In the genomic region with DNA sequence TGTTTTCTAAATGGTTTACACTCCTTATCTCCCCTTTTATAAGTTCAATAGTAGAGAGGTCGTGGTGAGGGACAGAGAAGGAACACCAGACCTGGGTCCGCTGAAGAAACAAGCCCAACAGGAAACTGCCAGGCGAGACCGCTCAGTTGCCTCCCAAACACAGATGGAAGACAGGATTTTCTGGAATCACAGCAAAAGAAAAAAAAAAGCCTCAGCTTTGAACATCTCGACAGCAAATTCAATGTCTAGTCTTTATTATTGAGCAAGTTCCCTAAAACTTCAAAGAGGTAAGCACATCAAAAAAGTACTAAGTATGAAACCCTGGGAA, we compare ENCODE assay signal across 16 cellular contexts. TPM values are rescaled to one million over a fixed set of nuclear protein-coding genes. Genes with fewer than 3 reads are reported as not detected.
A peak's percentile ranks its signal among the peaks of the same experiment; 100 is the strongest.
DNase-seq lines count a peak whose midpoint lies in the region; ATAC-seq, FAIRE-seq and TF ChIP-seq lines count a peak whose summit lies in the region.
"Had no signal": no experiment of that assay in that cellular context is flagged by ENCODE, and none has a peak within 500 bp of the region (broad histone marks: within the 10 kb centered on the region; RNA-seq: fewer than 3 reads in every experiment).

No MANE protein-coding gene starts in this region.

- no peaks in the 10 kb centered on the region for H3K79me2 ChIP-seq in H1 (ENCODE audit: control insufficient read depth in 1 of 2, insufficient read depth in 2 of 2, low read length in 2 of 2)

- no peak overlapping the region for H3K56ac ChIP-seq in IMR-90 (ENCODE audit: extremely low read depth, insufficient read depth, low read length)
- H3K56ac ChIP-seq in H1 (replicated peaks; ENCODE audit: insufficient read length, low read depth, low read length) = no peak overlapping the region

- H3K9me3 Mint-ChIP-seq in CD14-positive monocyte = no peaks in the 10 kb centered on the region

- WGBS in IMR-90 (ENCODE audit: extremely low coverage in 2 of 2, insufficient read length in 1 of 2), 2 experiments = no CpG with 5 or more reads among the region's 5 CpGs
- WGBS in H1 (ENCODE audit: extremely low coverage in 1 of 2, insufficient coverage in 1 of 2, insufficient read length in 1 of 2, insufficient replicate concordance in 2 of 2, low coverage in 1 of 2, low lambda C conversion rate in 2 of 2, missing lambda C conversion rate in 1 of 2), 2 experiments = 49% methylated on average over 5 of the region's 5 CpGs; no CpG with 5 or more reads in 1 of the 2 experiments

- POLR2A ChIA-PET in IMR-90 (lab: Charles Lee; ENCODE audit: unreplicated experiment) (no interaction called here), H1 (lab: Charles Lee; ENCODE audit: partially characterized antibody) (no interaction called here), HEK293T (lab: Yijun Ruan, JAX) (interaction anchor here (0.5 kb wide), 1 partner anchor 11 kb away, joined by 3 read pairs; no protein-coding TSS in a partner anchor)

- no peak overlapping the region for H2BK5ac ChIP-seq in IMR-90 (ENCODE audit: low read depth, low read length, poor library complexity, severe bottlenecking)
- no peak overlapping the region for H2BK5ac ChIP-seq in H1 (ENCODE audit: low read depth, low read length)

- no peak overlapping the region for H4K5ac ChIP-seq in IMR-90 (ENCODE audit: low read depth, low read length)
- H4K5ac ChIP-seq in H1 (ENCODE audit: insufficient read length, low read depth, low read length) = no peak overlapping the region

- no peaks in the 10 kb centered on the region for H3K36me3 ChIP-seq in IMR-90 (ENCODE audit: control insufficient read depth, insufficient read depth, low read length)
- no peaks in the 10 kb centered on the region for H3K36me3 ChIP-seq in H1 (ENCODE audit: control insufficient read depth in 2 of 4, insufficient read depth in 4 of 4, low read length in 3 of 4)
- H3K36me3 ChIP-seq in neuron (ENCODE audit: insufficient read depth, low read length) = no peaks in the 10 kb centered on the region
- H3K36me3 ChIP-seq: sigmoid colon, tibial nerve had no signal

- H3K4me2 ChIP-seq in IMR-90 (ENCODE audit: low read depth, low read length) (0 out of 2 replicates have a peak overlapping the region, but pooled peaks have one; percentile 43), H1 (ENCODE audit: insufficient read depth in 1 of 2, low read depth in 2 of 2, low read length in 2 of 2) (peak overlapping the region in 1 of 2 experiments; percentile 51; a peak in 1 of 4 replicates)

- peak overlapping the region in 1 of 2 donors; percentile 35 for H3K4me3 Mint-ChIP-seq in CD14-positive monocyte
- H3K4me3 Mint-ChIP-seq: activated CD8-positive, alpha-beta memory T cell treated with anti-CD3 and anti-CD28 coated beads, Interleukin-2, amount 10 ng/mL, durations not matched to agents 7 days and 5 days had no signal

- no peak for DNase-seq in CD14-positive monocyte (ENCODE audit: low spot score)
- DNase-seq in IMR-90 = no peak
- no peak for DNase-seq in H1 (ENCODE audit: low read depth in 1 of 2, low spot score in 2 of 2)
- no peak for DNase-seq in SW480 (ENCODE audit: low spot score)
- no peak for DNase-seq in HEK293T (ENCODE audit: extremely low spot score)
- DNase-seq: DMS153, NCI-H1436 treated with DMSO at 0.1 percent for 48 hours, sigmoid colon had no signal

- dilution Hi-C loops in IMR-90 (cut with HindIII; ENCODE audit: low sequenced_read_pairs, unreplicated experiment) = no loop called here

- H2BK15ac ChIP-seq in IMR-90 (ENCODE audit: low read depth, low read length) = no peak overlapping the region
- H2BK15ac ChIP-seq in H1 (ENCODE audit: low read length) = no peak overlapping the region

- TF ChIP-seq RAD21 in IMR-90 (IDR thresholded peaks at IDR 0.05; ENCODE audit: low read length) = no peak
- no peak for TF ChIP-seq RAD21 in H1 (IDR thresholded peaks at IDR 0.05 in 1 of 2, conservative IDR thresholded peaks at IDR 0.05 in 1 of 2; ENCODE audit: low read depth in 2 of 2, low read length in 2 of 2)

- no peak overlapping the region for H2BK120ac ChIP-seq in IMR-90 (ENCODE audit: low read depth, low read length)
- H2BK120ac ChIP-seq in H1 (replicated peaks; ENCODE audit: low read depth, low read length) = no peak overlapping the region

- H3K18ac ChIP-seq in IMR-90 (ENCODE audit: low read depth, low read length) (no peak overlapping the region), H1 (ENCODE audit: extremely low read depth, low read length) (no peak overlapping the region; the same call in 1 of the 2 replicates)

- TF ChIP-seq CTCF in CD14-positive monocyte (IDR thresholded peaks at IDR 0.05) = peak; percentile 44
- TF ChIP-seq CTCF in IMR-90 (conservative IDR thresholded peaks at IDR 0.05; ENCODE audit: low read depth, low read length) = no peak
- TF ChIP-seq CTCF in H1 (IDR thresholded peaks at IDR 0.05; ENCODE audit: control extremely low read depth in 1 of 3, insufficient read depth in 1 of 3, low read depth in 1 of 3, low read length in 3 of 3) = no peak

- H4K91ac ChIP-seq in IMR-90 (ENCODE audit: insufficient read depth, low read depth, low read length) = no peak overlapping the region
- H4K91ac ChIP-seq in H1 (replicated peaks; ENCODE audit: insufficient read length, low read length) = no peak overlapping the region

- H4K8ac ChIP-seq in IMR-90 (ENCODE audit: low read depth in 2 of 2, low read length in 2 of 2) (no peak overlapping the region), H1 (ENCODE audit: extremely low read depth, insufficient read depth, low read length) (no peak overlapping the region)

- H3K27me3 Mint-ChIP-seq in CD14-positive monocyte (ENCODE audit: low read depth in 3 of 3) = peaks cover 9 to 36% (median 16%) of the 10 kb centered on the region in 3 donors

- H3K9ac ChIP-seq in IMR-90 (ENCODE audit: low read depth, low read length) = no peak overlapping the region
- no peak overlapping the region for H3K9ac ChIP-seq in H1 (replicated peaks in 1 of 4; ENCODE audit: extremely low read depth in 1 of 4, low read depth in 3 of 4, low read length in 3 of 4)

- BruUV-seq in IMR-90 (replicated peaks; lab: Mats Ljungman, UMichigan) = no TSS peak

- in situ Hi-C loops in IMR-90 (cut with MboI; ENCODE audit: low sequenced_read_pairs) = no loop called here

- H3K4me1 Mint-ChIP-seq in CD14-positive monocyte = peaks cover 4% of the 10 kb centered on the region
- H3K4me1 Mint-ChIP-seq: activated CD8-positive, alpha-beta memory T cell treated with anti-CD3 and anti-CD28 coated beads, Interleukin-2, amount 10 ng/mL, durations not matched to agents 7 days and 5 days had no signal

- H3K14ac ChIP-seq in IMR-90 (replicated peaks; ENCODE audit: low read depth, low read length) (no peak overlapping the region), H1 (ENCODE audit: insufficient read length) (no peak overlapping the region)

- no peak for TF ChIP-seq EP300 in H1 (IDR thresholded peaks at IDR 0.05; ENCODE audit: borderline replicate concordance in 1 of 2, low read depth in 2 of 2, low read length in 2 of 2)

- intact Hi-C loops in CD14-positive monocyte (cut with micrococcal nuclease) (loop anchor here (5.0 to 10.0 kb wide), 2 partner anchors 379 to 582 kb away; no protein-coding TSS in a partner anchor), IMR-90 (cut with micrococcal nuclease) (loop anchor here (1.0 to 5.0 kb wide), 5 partner anchors 77 to 582 kb away; no protein-coding TSS in a partner anchor)

- peaks cover 44% of the 10 kb centered on the region for H3K27me3 ChIP-seq in IMR-90 (ENCODE audit: control insufficient read depth, insufficient read depth, low read length)
- H3K27me3 ChIP-seq in H1 (replicated peaks in 1 of 4; ENCODE audit: control insufficient read depth in 3 of 4, extremely low read depth in 1 of 4, insufficient read depth in 3 of 4, low read length in 3 of 4) = peaks cover 0 to 8% (median 3%) of the 10 kb centered on the region in 4 experiments; a peak in 4 of 7 replicates
- H3K27me3 ChIP-seq in neuron (ENCODE audit: insufficient read depth, low read length) = peaks cover 15% of the 10 kb centered on the region
- H3K27me3 ChIP-seq: tibial nerve had no signal

- H3K9me3 ChIP-seq in IMR-90 (ENCODE audit: control insufficient read depth, insufficient read depth, low read length) = no peaks in the 10 kb centered on the region
- H3K9me3 ChIP-seq in H1 (ENCODE audit: insufficient read depth in 2 of 2, low read depth in 1 of 2, low read length in 1 of 2) = no peaks in the 10 kb centered on the region
- H3K9me3 ChIP-seq in neuron (ENCODE audit: low read length) = no peaks in the 10 kb centered on the region
- H3K9me3 ChIP-seq: sigmoid colon, tibial nerve had no signal

- no peaks in the 10 kb centered on the region; the same call in 1 of the 2 replicates for H3K23me2 ChIP-seq in H1 (ENCODE audit: low read depth, low read length)

- H3K23ac ChIP-seq in IMR-90 (ENCODE audit: low read depth, low read length) (no peak overlapping the region), H1 (ENCODE audit: insufficient read length) (no peak overlapping the region)

- H4K20me1 ChIP-seq in IMR-90 (ENCODE audit: insufficient read depth, low read length) (no peaks in the 10 kb centered on the region), H1 (replicated peaks in 1 of 2; ENCODE audit: control insufficient read depth in 1 of 2, insufficient read depth in 2 of 2, low read length in 2 of 2) (no peaks in the 10 kb centered on the region)

- H2BK20ac ChIP-seq in IMR-90 (ENCODE audit: low read depth, low read length) = no peak overlapping the region
- no peak overlapping the region for H2BK20ac ChIP-seq in H1 (ENCODE audit: low read length)

- H3K4ac ChIP-seq in IMR-90 (ENCODE audit: low read depth, low read length) (no peak overlapping the region), H1 (replicated peaks; ENCODE audit: insufficient read length, low read depth, low read length) (no peak overlapping the region)

- CTCF ChIA-PET in IMR-90 (lab: Yijun Ruan, JAX) (interaction anchor here (0.5 to 2.1 kb wide), 6 partner anchors 11 to 276 kb away, joined by 4 to 11 read pairs (median 5); no protein-coding TSS in a partner anchor), H1 (lab: Charles Lee; ENCODE audit: partially characterized antibody) (interaction anchor here (0.5 to 7.7 kb wide), 51 partner anchors 8 to 1963 kb away, joined by 3 to 109 read pairs (median 4); partner anchors contain the start of gene GNAL), HEK293T (lab: Yijun Ruan, JAX) (interaction anchor here (0.6 to 3.6 kb wide), 8 partner anchors 8 to 453 kb away, joined by 3 to 23 read pairs (median 4); partner anchors contain the start of gene IMPA2)

- no peak overlapping the region for H2AFZ ChIP-seq in IMR-90 (replicated peaks; ENCODE audit: low read length, poor library complexity)
- H2AFZ ChIP-seq in H1 (ENCODE audit: low read length) = peak overlapping the region; percentile 81; the same call in 1 of the 2 replicates
- H2AFZ ChIP-seq in neuron (ENCODE audit: low read depth, low read length) = peak overlapping the region; percentile 43

- FAIRE-seq in H1 (lab: Jason Lieb, UNC) = no peak

- TF ChIP-seq POLR2A in IMR-90 (IDR thresholded peaks at IDR 0.05; ENCODE audit: low read depth, low read length) = no peak
- no peak for TF ChIP-seq POLR2A in H1 (IDR thresholded peaks at IDR 0.05; ENCODE audit: control extremely low read depth in 1 of 2, low read depth in 2 of 2, low read length in 2 of 2)

- no peak overlapping the region for H3K27ac Mint-ChIP-seq in CD14-positive monocyte
- H3K27ac Mint-ChIP-seq: activated CD8-positive, alpha-beta memory T cell treated with anti-CD3 and anti-CD28 coated beads, Interleukin-2, amount 10 ng/mL, durations not matched to agents 7 days and 5 days had no signal

- H3K4me3 ChIP-seq in IMR-90 (ENCODE audit: insufficient read depth, low read depth, low read length) (no peak overlapping the region), H1 (ENCODE audit: extremely low read depth in 1 of 4, insufficient read depth in 2 of 4, low read depth in 3 of 4, low read length in 4 of 4) (peak overlapping the region in 2 of 4 experiments; percentile 10 to 35; a peak in 3 of 8 replicates), neuron (ENCODE audit: low read length) (no peak overlapping the region)
- H3K4me3 ChIP-seq: sigmoid colon, tibial nerve had no signal

- ATAC-seq in IMR-90 (ENCODE audit: low read depth) (peak; percentile 35), HG02870 (IDR thresholded peaks at IDR 0.05; ENCODE audit: unreplicated experiment) (no peak), GM19395 (IDR thresholded peaks at IDR 0.05; ENCODE audit: unreplicated experiment) (no peak)
- ATAC-seq: activated CD8-positive, alpha-beta memory T cell treated with anti-CD3 and anti-CD28 coated beads, Interleukin-2, amount 10 ng/mL, durations not matched to agents 7 days and 5 days had no signal

- H3K4me1 ChIP-seq in IMR-90 (ENCODE audit: control insufficient read depth, insufficient read depth, low read length) = no peaks in the 10 kb centered on the region
- H3K4me1 ChIP-seq in H1 (replicated peaks in 1 of 4; ENCODE audit: control insufficient read depth in 3 of 4, insufficient read depth in 4 of 4, low read length in 3 of 4) = no peaks in the 10 kb centered on the region
- H3K4me1 ChIP-seq in neuron (ENCODE audit: insufficient read depth, low read length) = no peaks in the 10 kb centered on the region

- H2AK9ac ChIP-seq in IMR-90 (replicated peaks; ENCODE audit: low read depth, low read length, poor library complexity) = no peak overlapping the region

- H2AK5ac ChIP-seq in IMR-90 (ENCODE audit: low read depth, low read length) (no peak overlapping the region), H1 (ENCODE audit: low read depth, low read length) (no peak overlapping the region)

- H3K9me1 ChIP-seq in IMR-90 (ENCODE audit: insufficient read depth, low read length) = no peaks in the 10 kb centered on the region

- H3K79me1 ChIP-seq in IMR-90 (ENCODE audit: low read depth in 1 of 2, low read length in 2 of 2) (no peaks in the 10 kb centered on the region), H1 (ENCODE audit: low read depth, low read length) (no peaks in the 10 kb centered on the region)

- no peak overlapping the region for H2BK12ac ChIP-seq in H1 (ENCODE audit: low read depth, low read length)

- H3K27ac ChIP-seq in IMR-90 (ENCODE audit: insufficient read depth, low read length) (no peak overlapping the region), H1 (ENCODE audit: low read depth, low read length) (no peak overlapping the region)
- H3K27ac ChIP-seq: dorsolateral prefrontal cortex, sigmoid colon, tibial nerve had no signal

- H3K36me3 Mint-ChIP-seq in CD14-positive monocyte = no peaks in the 10 kb centered on the region
- H3K36me3 Mint-ChIP-seq: activated CD8-positive, alpha-beta memory T cell treated with anti-CD3 and anti-CD28 coated beads, Interleukin-2, amount 10 ng/mL, durations not matched to agents 7 days and 5 days had no signal

RNA-seq across cellular contexts. Expression of gene GNAL, which starts 33.5 kb away (rescaled TPM):
- polyA plus RNA-seq in CD14-positive monocyte = under 1 TPM in 1 of 2 donors, not detected in 1; 0.03 TPM
- total RNA-seq in IMR-90 (2012; rRNA removed) = 0.28 and 0.36 TPM in 2 replicates
- 0.11 and 0.15 TPM in 2 replicates for polyA plus RNA-seq in IMR-90 (2012; rRNA removed)
- polyA plus RNA-seq in IMR-90 (2012; cell fraction: cytosol; rRNA removed) = 0.03 and 0.10 TPM in 2 replicates
- polyA plus RNA-seq in IMR-90 (2012; cell fraction: nucleus; rRNA removed; ENCODE audit: low replicate concordance) = 0.08 and 0.39 TPM in 2 replicates
- total RNA-seq in H1 (2021; fragmentation: NEBNext Ultra II Directional; extraction: Animal tissue kit (Norgen Biotek cat#: 25700)) = 18.2 and 18.3 TPM in 2 replicates
- polyA plus RNA-seq in H1 (2011; rRNA removed) = 13.2 and 13.5 TPM in 2 replicates
- 10.1 TPM for polyA plus RNA-seq in H1 (2011; cell fraction: cytosol; rRNA removed)
- polyA plus RNA-seq in H1 (2011; cell fraction: nucleus; rRNA removed) = 18.1 TPM
- polyA plus RNA-seq in H1 (2012, experiment 1 of 2) = 13.4 to 17.5 TPM (median 15.0 TPM) in 4 replicates
- 4.5 TPM for polyA plus RNA-seq in H1 (2012, experiment 2 of 2)
- polyA plus RNA-seq in H1 (2013, experiment 1 of 2) = 11.1 TPM
- 10.5 TPM for polyA plus RNA-seq in H1 (2013, experiment 2 of 2)
- polyA minus RNA-seq in H1 (2011; rRNA and poly(A)+ RNA removed) = 17.7 and 43.0 TPM in 2 replicates
- 16.5 TPM for polyA minus RNA-seq in H1 (2011; cell fraction: cytosol; rRNA and poly(A)+ RNA removed)
- 24.4 TPM for polyA minus RNA-seq in H1 (2011; cell fraction: nucleus; rRNA and poly(A)+ RNA removed)

RNA-seq across cellular contexts. Expression of gene SLC35G4, which starts 46.2 kb away (rescaled TPM):
- polyA plus RNA-seq in CD14-positive monocyte (not detected), IMR-90 (2012; rRNA removed) (not detected in 2 replicates), H1 (2011; rRNA removed) (not detected in 2 replicates)
- total RNA-seq in IMR-90 (2012; rRNA removed) = not detected in 2 replicates
- polyA plus RNA-seq in IMR-90 (2012; cell fraction: cytosol; rRNA removed) = not detected in 2 replicates
- polyA plus RNA-seq in IMR-90 (2012; cell fraction: nucleus; rRNA removed; ENCODE audit: low replicate concordance) = not detected in 2 replicates
- total RNA-seq in H1 (2021; fragmentation: NEBNext Ultra II Directional; extraction: Animal tissue kit (Norgen Biotek cat#: 25700)) = not detected in 2 replicates
- not detected for polyA plus RNA-seq in H1 (2011; cell fraction: cytosol; rRNA removed)
- polyA plus RNA-seq in H1 (2011; cell fraction: nucleus; rRNA removed) = not detected
- not detected in 4 replicates for polyA plus RNA-seq in H1 (2012, experiment 1 of 2)
- polyA plus RNA-seq in H1 (2012, experiment 2 of 2) = not detected
- not detected for polyA plus RNA-seq in H1 (2013, experiment 1 of 2)
- polyA plus RNA-seq in H1 (2013, experiment 2 of 2) = not detected
- not detected in 2 replicates for polyA minus RNA-seq in H1 (2011; rRNA and poly(A)+ RNA removed)
- not detected for polyA minus RNA-seq in H1 (2011; cell fraction: cytosol; rRNA and poly(A)+ RNA removed)
- polyA minus RNA-seq in H1 (2011; cell fraction: nucleus; rRNA and poly(A)+ RNA removed) = not detected
- total RNA-seq: activated CD8-positive, alpha-beta memory T cell treated with anti-CD3 and anti-CD28 coated beads, Interleukin-2, amount 10 ng/mL, durations not matched to agents 7 days and 5 days; dorsolateral prefrontal cortex; left lobe of liver; NCI-H460; sigmoid colon; tibial nerve had no signal
- polyA plus RNA-seq: sigmoid colon had no signal
